Comparison of ENCODE assay signal across 18 cellular contexts in genomic region chr6:17503051-17503450, GRCh38.
"Had no signal": no experiment of that assay in that cellular context is flagged by ENCODE, and none has a peak within 500 bp of the region (broad histone marks: within the 10 kb centered on the region; RNA-seq: fewer than 3 reads in every experiment).

No MANE protein-coding gene starts in this region.

- H3K4me1 Mint-ChIP-seq: activated CD4-positive, alpha-beta memory T cell treated with anti-CD3 and anti-CD28 coated beads, Interleukin-2, amount 10 ng/mL, durations not matched to agents 7 days and 5 days; activated naive CD4-positive, alpha-beta T cell treated with anti-CD3 and anti-CD28 coated beads, Interleukin-2, amount 10 ng/mL, durations not matched to agents 7 days and 5 days; activated naive CD8-positive, alpha-beta T cell treated with anti-CD3 and anti-CD28 coated beads for 36 hours had no signal

- H3K27me3 Mint-ChIP-seq: activated naive CD4-positive, alpha-beta T cell treated with anti-CD3 and anti-CD28 coated beads, Interleukin-2, amount 10 ng/mL, durations not matched to agents 7 days and 5 days; activated naive CD8-positive, alpha-beta T cell treated with anti-CD3 and anti-CD28 coated beads for 36 hours had no signal

- H3K27ac Mint-ChIP-seq: activated CD4-positive, alpha-beta memory T cell treated with anti-CD3 and anti-CD28 coated beads, Interleukin-2, amount 10 ng/mL, durations not matched to agents 7 days and 5 days; activated naive CD4-positive, alpha-beta T cell treated with anti-CD3 and anti-CD28 coated beads, Interleukin-2, amount 10 ng/mL, durations not matched to agents 7 days and 5 days; activated naive CD8-positive, alpha-beta T cell treated with anti-CD3 and anti-CD28 coated beads for 36 hours; activated T-cell treated with anti-CD3 and anti-CD28 coated beads, Interleukin-2, amount 50 U/mL, for 72 hours; activated T-helper 2 cell treated with anti-CD3 and anti-CD28 coated beads, Interferon-gamma antibody, Interleukin-2, Interleukin-4, amounts not matched to agents 10 μg/mL and 5 μg/mL and 100 μg/mL, durations not matched to agents 14 hours and 24 hours and 36 hours had no signal

- H3K4me3 ChIP-seq: MG63 had no signal

- H3K9me3 Mint-ChIP-seq: activated CD4-positive, alpha-beta memory T cell treated with anti-CD3 and anti-CD28 coated beads, Interleukin-2, amount 10 ng/mL, durations not matched to agents 7 days and 5 days; activated naive CD4-positive, alpha-beta T cell treated with anti-CD3 and anti-CD28 coated beads, Interleukin-2, amount 10 ng/mL, durations not matched to agents 7 days and 5 days; activated naive CD8-positive, alpha-beta T cell treated with anti-CD3 and anti-CD28 coated beads for 36 hours; activated T-cell treated with anti-CD3 and anti-CD28 coated beads, Interleukin-2, amount 50 U/mL, for 72 hours; activated T-helper 2 cell treated with anti-CD3 and anti-CD28 coated beads, Interferon-gamma antibody, Interleukin-2, Interleukin-4, amounts not matched to agents 10 μg/mL and 5 μg/mL and 100 μg/mL, durations not matched to agents 14 hours and 24 hours and 36 hours had no signal

- H3K9me3 ChIP-seq: MG63 had no signal

- H3K27me3 ChIP-seq: MG63 had no signal

- ATAC-seq: activated T-cell treated with anti-CD3 and anti-CD28 coated beads, Interleukin-2, amount 50 U/mL, for 72 hours had no signal

- DNase-seq: activated CD4-positive, alpha-beta memory T cell treated with anti-CD3 and anti-CD28 coated beads, Interleukin-2, amount 10 ng/mL, durations not matched to agents 7 days and 5 days; activated CD4-positive, alpha-beta T cell treated with anti-CD3 and anti-CD28 coated beads, Interleukin-2, amount 50 U/mL, for 1 hour; activated CD4-positive, CD25-positive, alpha-beta regulatory T cell; activated gamma-delta T cell treated with Interleukin-2 at 50 U/mL for 16 hours; activated naive CD4-positive, alpha-beta T cell treated with anti-CD3 and anti-CD28 coated beads, Interleukin-2, amount 10 ng/mL, durations not matched to agents 7 days and 5 days; activated naive CD8-positive, alpha-beta T cell treated with anti-CD3 and anti-CD28 coated beads for 36 hours; activated T-cell treated with anti-CD3 and anti-CD28 coated beads for 4 hours; activated T-cell treated with anti-CD3 and anti-CD28 coated beads, Interleukin-2, amount 50 U/mL, for 72 hours; anterior cingulate cortex; MG63; NCI-H1105; NCI-H1436; NCI-H510A treated with DMSO at 0.1 percent for 48 hours; NCI-H69; SIG-M5; T-helper 2 cell; T1000 had no signal

- H3K36me3 ChIP-seq: MG63 had no signal

- H3K4me3 Mint-ChIP-seq: activated CD4-positive, alpha-beta memory T cell treated with anti-CD3 and anti-CD28 coated beads, Interleukin-2, amount 10 ng/mL, durations not matched to agents 7 days and 5 days; activated naive CD4-positive, alpha-beta T cell treated with anti-CD3 and anti-CD28 coated beads, Interleukin-2, amount 10 ng/mL, durations not matched to agents 7 days and 5 days; activated naive CD8-positive, alpha-beta T cell treated with anti-CD3 and anti-CD28 coated beads for 36 hours; activated T-cell treated with anti-CD3 and anti-CD28 coated beads, Interleukin-2, amount 50 U/mL, for 72 hours had no signal

- H3K36me3 Mint-ChIP-seq: activated naive CD4-positive, alpha-beta T cell treated with anti-CD3 and anti-CD28 coated beads, Interleukin-2, amount 10 ng/mL, durations not matched to agents 7 days and 5 days; activated naive CD8-positive, alpha-beta T cell treated with anti-CD3 and anti-CD28 coated beads for 36 hours had no signal
